Comparison of ENCODE assay signal across 1 cellular context in genomic region chr1:182333071-182333571, GRCh38.
TF ChIP-seq lines count a peak whose summit lies in the region.
"Not testable (repeated sequence)": the region's sequence is repeated elsewhere in the genome, so short reads cannot be mapped to it uniquely, and the experiment has no call there.

No MANE protein-coding gene starts in this region.

TF ChIP-seq in K562, 482 proteins besides CTCF, POLR2A, EP300 and RAD21 (continued from another document):
- not testable (repeated sequence) for TF ChIP-seq PBX2 (CRISPR knock-in tag; IDR thresholded peaks at IDR 0.05; ENCODE audit: low read depth)
- TF ChIP-seq PBX2 (tag; conservative IDR thresholded peaks at IDR 0.05; ENCODE audit: low read depth): peak; percentile 37; the same call in 1 of the 2 replicates
